10 cellular contexts compared by ENCODE assay signal in the genomic region with DNA sequence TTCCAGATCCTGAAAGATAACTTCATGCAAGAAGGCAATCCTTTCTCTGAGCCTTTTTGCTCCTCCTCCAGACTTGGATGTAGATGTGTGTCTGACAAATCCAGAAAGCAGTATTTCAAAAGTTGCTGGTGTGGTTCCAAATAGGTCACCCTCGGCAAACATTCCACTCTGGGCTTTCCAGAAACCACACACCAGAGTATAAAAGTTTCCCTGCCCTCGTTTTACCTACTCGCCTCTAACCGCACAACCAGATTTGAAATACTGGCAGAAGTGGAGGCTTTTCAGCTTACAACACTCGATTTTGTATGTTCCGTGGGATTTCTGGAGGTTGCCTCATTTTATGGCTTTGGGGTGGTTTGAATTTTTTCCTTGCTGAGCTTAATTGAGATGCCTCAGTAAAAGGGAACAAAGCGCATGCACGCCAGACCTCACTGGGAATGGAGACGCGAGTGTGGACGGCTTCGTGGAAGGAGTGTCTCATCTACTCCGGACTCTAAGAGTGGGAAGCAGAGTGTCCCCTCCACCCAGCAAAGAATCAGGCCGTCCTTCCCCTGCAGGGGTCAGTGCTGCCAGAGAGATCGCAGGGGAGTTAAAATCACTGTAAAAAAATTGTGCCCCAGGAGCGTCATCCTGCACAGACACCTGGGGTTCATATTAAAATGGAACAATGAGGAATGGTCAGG. TPM values are rescaled to one million over a fixed set of nuclear protein-coding genes. Genes with fewer than 3 reads are reported as not detected.
A peak's percentile ranks its signal among the peaks of the same experiment; 100 is the strongest.
DNase-seq lines count a peak whose midpoint lies in the region; ATAC-seq and TF ChIP-seq lines count a peak whose summit lies in the region.
"Had no signal": no experiment of that assay in that cellular context is flagged by ENCODE, and none has a peak within 500 bp of the region (broad histone marks: within the 10 kb centered on the region; RNA-seq: fewer than 3 reads in every experiment).

No MANE protein-coding gene starts in this region.

- H3K9me3 ChIP-seq in GM23248 (ENCODE audit: low read depth), result no peaks in the 10 kb centered on the region
- H3K9me3 ChIP-seq in left ventricle myocardium inferior (replicated peaks), result no peaks in the 10 kb centered on the region
- no peaks in the 10 kb centered on the region for H3K9me3 ChIP-seq in skeletal muscle tissue (ENCODE audit: control insufficient read depth in 3 of 3, low read length in 3 of 3)

- H3K4me3 Mint-ChIP-seq in glutamatergic neuron (ENCODE audit: unreplicated experiment), result no peak overlapping the region
- no peak overlapping the region for H3K4me3 Mint-ChIP-seq in stimulated activated naive CD8-positive, alpha-beta T cell treated with anti-CD3 and anti-CD28 coated beads, Interleukin-15, amount 100 ng/mL, for 72 hours
- H3K4me3 Mint-ChIP-seq: dendritic cell treated with granulocyte-macrophage colony-stimulating factor and Interleukin-4, amounts not matched to agents 40 ng/mL and 50 ng/mL, for 4 days had no signal

- peaks cover 43% of the 10 kb centered on the region for H3F3A ChIP-seq in GM23248 (ENCODE audit: insufficient read depth)

- WGBS in GM23248 (ENCODE audit: low coverage in 1 of 2, low lambda C conversion rate in 2 of 2, missing lambda C conversion rate in 2 of 2), 2 experiments, result 11 to 13% methylated on average over 16 of the region's 16 CpGs

- H4K20me1 ChIP-seq in GM23248 (ENCODE audit: insufficient read depth), result no peaks in the 10 kb centered on the region

- H3K27me3 ChIP-seq in GM23248 (replicated peaks; ENCODE audit: insufficient read depth) (no peaks in the 10 kb centered on the region), left ventricle myocardium inferior (ENCODE audit: low read depth) (no peaks in the 10 kb centered on the region), skeletal muscle tissue (ENCODE audit: control insufficient read depth in 3 of 3, insufficient read depth in 3 of 3, low read length in 3 of 3) (no peaks in the 10 kb centered on the region)

- peak; percentile 95 for DNase-seq in GM23248
- peak; percentile 82 for DNase-seq in astrocyte of the spinal cord (ENCODE audit: low read depth, low spot score)
- no peak for DNase-seq in left ventricle myocardium inferior
- DNase-seq in glutamatergic neuron, result no peak
- no peak for DNase-seq in foreskin melanocyte
- no peak for DNase-seq in stimulated activated naive CD8-positive, alpha-beta T cell treated with anti-CD3 and anti-CD28 coated beads, Interleukin-15, amount 100 ng/mL, for 72 hours
- DNase-seq: MV-4-11 had no signal

- H3K4me3 ChIP-seq in GM23248 (peak overlapping the region; percentile 21), astrocyte of the spinal cord (ENCODE audit: low read depth, low read length) (no peak overlapping the region), left ventricle myocardium inferior (no peak overlapping the region), skeletal muscle tissue (ENCODE audit: low read length in 3 of 3) (peak overlapping the region in 1 of 3 donors; percentile 54)

- H3K36me3 Mint-ChIP-seq in glutamatergic neuron (ENCODE audit: unreplicated experiment), result no peaks in the 10 kb centered on the region

- intact Hi-C loops in left ventricle myocardium inferior (cut with micrococcal nuclease), result no loop called here

- no peak for ATAC-seq in GM18868 (IDR thresholded peaks at IDR 0.05; ENCODE audit: unreplicated experiment)
- no peak for ATAC-seq in stimulated activated naive CD8-positive, alpha-beta T cell treated with anti-CD3 and anti-CD28 coated beads, Interleukin-15, amount 100 ng/mL, for 72 hours

- H3K36me3 ChIP-seq in GM23248 (ENCODE audit: low read depth) (no peaks in the 10 kb centered on the region), left ventricle myocardium inferior (peaks cover 3% of the 10 kb centered on the region), skeletal muscle tissue (ENCODE audit: control insufficient read depth in 3 of 3, insufficient read depth in 3 of 3, low read length in 3 of 3) (no peaks in the 10 kb centered on the region)

- TF ChIP-seq CTCF in astrocyte of the spinal cord (IDR thresholded peaks at IDR 0.05; ENCODE audit: low read depth, low read length) (no peak), left ventricle myocardium inferior (IDR thresholded peaks at IDR 0.05; ENCODE audit: borderline replicate concordance) (no peak), glutamatergic neuron (IDR thresholded peaks at IDR 0.05; ENCODE audit: partially characterized antibody, unreplicated experiment) (no peak)

- no peaks in the 10 kb centered on the region for H3K79me2 ChIP-seq in GM23248 (ENCODE audit: insufficient read depth)

- H3K27me3 Mint-ChIP-seq in glutamatergic neuron (ENCODE audit: unreplicated experiment), result no peaks in the 10 kb centered on the region
- H3K27me3 Mint-ChIP-seq in stimulated activated naive CD8-positive, alpha-beta T cell treated with anti-CD3 and anti-CD28 coated beads, Interleukin-15, amount 100 ng/mL, for 72 hours, result no peaks in the 10 kb centered on the region

- H3K4me2 ChIP-seq in GM23248 (ENCODE audit: unreplicated experiment), result peak overlapping the region; percentile 63

- in situ Hi-C loops in GM23248 (cut with MboI) (no loop called here), astrocyte of the spinal cord (cut with HindIII; ENCODE audit: low sequenced_read_pairs) (no loop called here)

- no peak overlapping the region for H2AFZ ChIP-seq in GM23248

- peak overlapping the region; percentile 64 for H3K9ac ChIP-seq in GM23248
- H3K9ac ChIP-seq in skeletal muscle tissue (ENCODE audit: low read depth in 1 of 3, low read length in 3 of 3), result peak overlapping the region in 2 of 3 donors; percentile 11 to 38

- peaks cover 2% of the 10 kb centered on the region for H3K9me3 Mint-ChIP-seq in glutamatergic neuron (ENCODE audit: unreplicated experiment)
- no peaks in the 10 kb centered on the region for H3K9me3 Mint-ChIP-seq in stimulated activated naive CD8-positive, alpha-beta T cell treated with anti-CD3 and anti-CD28 coated beads, Interleukin-15, amount 100 ng/mL, for 72 hours
- H3K9me3 Mint-ChIP-seq: dendritic cell treated with granulocyte-macrophage colony-stimulating factor and Interleukin-4, amounts not matched to agents 40 ng/mL and 50 ng/mL, for 4 days had no signal

- no peak overlapping the region for H3K27ac Mint-ChIP-seq in glutamatergic neuron (ENCODE audit: unreplicated experiment)
- H3K27ac Mint-ChIP-seq in stimulated activated naive CD8-positive, alpha-beta T cell treated with anti-CD3 and anti-CD28 coated beads, Interleukin-15, amount 100 ng/mL, for 72 hours, result peak overlapping the region in 1 of 2 donors; percentile 38
- H3K27ac Mint-ChIP-seq: dendritic cell treated with granulocyte-macrophage colony-stimulating factor and Interleukin-4, amounts not matched to agents 40 ng/mL and 50 ng/mL, for 4 days had no signal

- no peaks in the 10 kb centered on the region for H3K4me1 Mint-ChIP-seq in glutamatergic neuron (ENCODE audit: low read depth, unreplicated experiment)
- H3K4me1 Mint-ChIP-seq in stimulated activated naive CD8-positive, alpha-beta T cell treated with anti-CD3 and anti-CD28 coated beads, Interleukin-15, amount 100 ng/mL, for 72 hours, result peaks cover 32% of the 10 kb centered on the region

- peak overlapping the region; percentile 76 for H3K27ac ChIP-seq in GM23248
- H3K27ac ChIP-seq in left ventricle myocardium inferior (replicated peaks), result peak overlapping the region; percentile 39
- no peak overlapping the region for H3K27ac ChIP-seq in skeletal muscle tissue (ENCODE audit: low read depth, low read length)

- H3K9me2 ChIP-seq in GM23248 (ENCODE audit: insufficient read depth), result no peaks in the 10 kb centered on the region

- H3K4me1 ChIP-seq in GM23248 (ENCODE audit: insufficient read depth), result peaks cover 33% of the 10 kb centered on the region
- H3K4me1 ChIP-seq in left ventricle myocardium inferior, result peaks cover 59% of the 10 kb centered on the region
- peaks cover 11 to 20% (median 15%) of the 10 kb centered on the region in 3 donors for H3K4me1 ChIP-seq in skeletal muscle tissue (ENCODE audit: control insufficient read depth in 3 of 3, insufficient read depth in 3 of 3, low read length in 3 of 3)

RNA-seq across cellular contexts. Expression of a gene that starts 44.0 kb away (rescaled TPM):
- 604 and 659 TPM in 2 replicates for total RNA-seq in GM23248 (2014; rRNA removed; shearing (Covaris generic))
- polyA plus RNA-seq in GM23248 (2016; fragmentation: Nextera tagmentation; extraction: Ambion mirVana), result 1,157 and 1,172 TPM in 2 replicates
- total RNA-seq in left ventricle myocardium inferior (803 TPM), skeletal muscle tissue (1,432 TPM), glutamatergic neuron (ENCODE audit: unreplicated experiment) (761 TPM)

Comparison
In these comparisons a context has a peak if more than half of its experiments do, and no peak if none do; other contexts are left out.
1. DNase-seq: peak in GM23248 (single experiment) and astrocyte of the spinal cord (single experiment); none in left ventricle myocardium inferior (single experiment), glutamatergic neuron (single experiment), foreskin melanocyte (single experiment) and stimulated activated naive CD8-positive, alpha-beta T cell treated with anti-CD3 and anti-CD28 coated beads, Interleukin-15, amount 100 ng/mL, for 72 hours (0 of 2).